1 cellular context compared by ENCODE assay signal in genomic region chr2:9423100-9423921, GRCh38.
TF ChIP-seq lines count a peak whose summit lies in the region.

TSS of gene CPSF3 (plus strand) at chr2:9423654. CDS start at chr2:9423774, 120 bp downstream.
A gene with protein sequence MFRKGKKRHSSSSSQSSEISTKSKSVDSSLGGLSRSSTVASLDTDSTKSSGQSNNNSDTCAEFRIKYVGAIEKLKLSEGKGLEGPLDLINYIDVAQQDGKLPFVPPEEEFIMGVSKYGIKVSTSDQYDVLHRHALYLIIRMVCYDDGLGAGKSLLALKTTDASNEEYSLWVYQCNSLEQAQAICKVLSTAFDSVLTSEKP (minus strand): TSS chr2:9423528. CDS start chr2:9418697, 4,831 bp downstream.

TF ChIP-seq in K562, 482 proteins besides CTCF, POLR2A, EP300 and RAD21 (continued from another document and continues in another):
- TF ChIP-seq, protein P1, sequence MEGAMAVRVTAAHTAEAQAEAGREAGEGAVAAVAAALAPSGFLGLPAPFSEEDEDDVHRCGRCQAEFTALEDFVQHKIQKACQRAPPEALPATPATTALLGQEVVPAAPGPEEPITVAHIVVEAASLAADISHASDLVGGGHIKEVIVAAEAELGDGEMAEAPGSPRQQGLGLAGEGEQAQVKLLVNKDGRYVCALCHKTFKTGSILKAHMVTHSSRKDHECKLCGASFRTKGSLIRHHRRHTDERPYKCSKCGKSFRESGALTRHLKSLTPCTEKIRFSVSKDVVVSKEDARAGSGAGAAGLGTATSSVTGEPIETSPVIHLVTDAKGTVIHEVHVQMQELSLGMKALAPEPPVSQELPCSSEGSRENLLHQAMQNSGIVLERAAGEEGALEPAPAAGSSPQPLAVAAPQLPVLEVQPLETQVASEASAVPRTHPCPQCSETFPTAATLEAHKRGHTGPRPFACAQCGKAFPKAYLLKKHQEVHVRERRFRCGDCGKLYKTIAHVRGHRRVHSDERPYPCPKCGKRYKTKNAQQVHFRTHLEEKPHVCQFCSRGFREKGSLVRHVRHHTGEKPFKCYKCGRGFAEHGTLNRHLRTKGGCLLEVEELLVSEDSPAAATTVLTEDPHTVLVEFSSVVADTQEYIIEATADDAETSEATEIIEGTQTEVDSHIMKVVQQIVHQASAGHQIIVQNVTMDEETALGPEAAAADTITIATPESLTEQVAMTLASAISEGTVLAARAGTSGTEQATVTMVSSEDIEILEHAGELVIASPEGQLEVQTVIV (CRISPR knock-in tag; IDR thresholded peaks at IDR 0.05; ENCODE audit: borderline replicate concordance): no peak
- peak; percentile 75 for TF ChIP-seq HMGN3 (IDR thresholded peaks at IDR 0.05; ENCODE audit: borderline replicate concordance, extremely low read depth, insufficient read length, low read depth, low read length)
- TF ChIP-seq PHF8 (IDR thresholded peaks at IDR 0.05; ENCODE audit: borderline replicate concordance, low read length): peak; percentile 85
- TF ChIP-seq TAL1 (IDR thresholded peaks at IDR 0.05): no peak
- TF ChIP-seq CBX8 (IDR thresholded peaks at IDR 0.05; ENCODE audit: borderline replicate concordance, extremely low read depth, low read depth, low read length, poor library complexity, severe bottlenecking): no peak
- TF ChIP-seq ZNF274 (IDR thresholded peaks at IDR 0.05; ENCODE audit: borderline replicate concordance, low read depth, low read length): no peak
- TF ChIP-seq, protein P2, sequence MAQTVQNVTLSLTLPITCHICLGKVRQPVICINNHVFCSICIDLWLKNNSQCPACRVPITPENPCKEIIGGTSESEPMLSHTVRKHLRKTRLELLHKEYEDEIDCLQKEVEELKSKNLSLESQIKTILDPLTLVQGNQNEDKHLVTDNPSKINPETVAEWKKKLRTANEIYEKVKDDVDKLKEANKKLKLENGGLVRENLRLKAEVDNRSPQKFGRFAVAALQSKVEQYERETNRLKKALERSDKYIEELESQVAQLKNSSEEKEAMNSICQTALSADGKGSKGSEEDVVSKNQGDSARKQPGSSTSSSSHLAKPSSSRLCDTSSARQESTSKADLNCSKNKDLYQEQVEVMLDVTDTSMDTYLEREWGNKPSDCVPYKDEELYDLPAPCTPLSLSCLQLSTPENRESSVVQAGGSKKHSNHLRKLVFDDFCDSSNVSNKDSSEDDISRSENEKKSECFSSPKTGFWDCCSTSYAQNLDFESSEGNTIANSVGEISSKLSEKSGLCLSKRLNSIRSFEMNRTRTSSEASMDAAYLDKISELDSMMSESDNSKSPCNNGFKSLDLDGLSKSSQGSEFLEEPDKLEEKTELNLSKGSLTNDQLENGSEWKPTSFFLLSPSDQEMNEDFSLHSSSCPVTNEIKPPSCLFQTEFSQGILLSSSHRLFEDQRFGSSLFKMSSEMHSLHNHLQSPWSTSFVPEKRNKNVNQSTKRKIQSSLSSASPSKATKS (CRISPR knock-in tag; IDR thresholded peaks at IDR 0.05): no peak
- peak; percentile 66 for TF ChIP-seq ESRRA (IDR thresholded peaks at IDR 0.05; ENCODE audit: borderline replicate concordance, low read depth)
- no peak for TF ChIP-seq RFX7 (CRISPR knock-in tag; IDR thresholded peaks at IDR 0.05)
- no peak for TF ChIP-seq GTF2F1 (IDR thresholded peaks at IDR 0.05; ENCODE audit: low read depth, low read length)
- no peak for TF ChIP-seq POU5F1 (IDR thresholded peaks at IDR 0.05; ENCODE audit: borderline replicate concordance, low read depth, low read length, partially characterized antibody)
- no peak for TF ChIP-seq YBX1 (IDR thresholded peaks at IDR 0.05)
- no peak for TF ChIP-seq ZNF347 (CRISPR knock-in tag; IDR thresholded peaks at IDR 0.05; ENCODE audit: low read depth)
- TF ChIP-seq ZNF232 (CRISPR knock-in tag; IDR thresholded peaks at IDR 0.05): peak; percentile 79; the same call in 1 of the 2 replicates
- peak; percentile 67 for TF ChIP-seq MEIS2 (IDR thresholded peaks at IDR 0.05; ENCODE audit: partially characterized antibody)
- no peak for TF ChIP-seq NCOA6 (IDR thresholded peaks at IDR 0.05)
- TF ChIP-seq LEF1 (IDR thresholded peaks at IDR 0.05): no peak
- no peak; the same call in 1 of the 2 replicates for TF ChIP-seq ZC3H4 (CRISPR knock-in tag; IDR thresholded peaks at IDR 0.05; ENCODE audit: borderline replicate concordance)
- TF ChIP-seq FOXA1 (IDR thresholded peaks at IDR 0.05; ENCODE audit: borderline replicate concordance): no peak
- TF ChIP-seq NBN (IDR thresholded peaks at IDR 0.05; ENCODE audit: low read depth): peak; percentile 68; the same call in 1 of the 2 replicates
- 0 out of 2 replicates have a peak, but pooled peaks have one; percentile 36 for TF ChIP-seq ZEB2 (IDR thresholded peaks at IDR 0.05)
- TF ChIP-seq, protein P3, sequence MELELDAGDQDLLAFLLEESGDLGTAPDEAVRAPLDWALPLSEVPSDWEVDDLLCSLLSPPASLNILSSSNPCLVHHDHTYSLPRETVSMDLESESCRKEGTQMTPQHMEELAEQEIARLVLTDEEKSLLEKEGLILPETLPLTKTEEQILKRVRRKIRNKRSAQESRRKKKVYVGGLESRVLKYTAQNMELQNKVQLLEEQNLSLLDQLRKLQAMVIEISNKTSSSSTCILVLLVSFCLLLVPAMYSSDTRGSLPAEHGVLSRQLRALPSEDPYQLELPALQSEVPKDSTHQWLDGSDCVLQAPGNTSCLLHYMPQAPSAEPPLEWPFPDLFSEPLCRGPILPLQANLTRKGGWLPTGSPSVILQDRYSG (tag; conservative IDR thresholded peaks at IDR 0.05; ENCODE audit: low read depth): no peak
- TF ChIP-seq ZBTB49 (CRISPR knock-in tag; IDR thresholded peaks at IDR 0.05; ENCODE audit: borderline replicate concordance): no peak
- no peak for TF ChIP-seq NFYB (IDR thresholded peaks at IDR 0.05; ENCODE audit: extremely low read depth, insufficient read length)
- TF ChIP-seq, protein P4, sequence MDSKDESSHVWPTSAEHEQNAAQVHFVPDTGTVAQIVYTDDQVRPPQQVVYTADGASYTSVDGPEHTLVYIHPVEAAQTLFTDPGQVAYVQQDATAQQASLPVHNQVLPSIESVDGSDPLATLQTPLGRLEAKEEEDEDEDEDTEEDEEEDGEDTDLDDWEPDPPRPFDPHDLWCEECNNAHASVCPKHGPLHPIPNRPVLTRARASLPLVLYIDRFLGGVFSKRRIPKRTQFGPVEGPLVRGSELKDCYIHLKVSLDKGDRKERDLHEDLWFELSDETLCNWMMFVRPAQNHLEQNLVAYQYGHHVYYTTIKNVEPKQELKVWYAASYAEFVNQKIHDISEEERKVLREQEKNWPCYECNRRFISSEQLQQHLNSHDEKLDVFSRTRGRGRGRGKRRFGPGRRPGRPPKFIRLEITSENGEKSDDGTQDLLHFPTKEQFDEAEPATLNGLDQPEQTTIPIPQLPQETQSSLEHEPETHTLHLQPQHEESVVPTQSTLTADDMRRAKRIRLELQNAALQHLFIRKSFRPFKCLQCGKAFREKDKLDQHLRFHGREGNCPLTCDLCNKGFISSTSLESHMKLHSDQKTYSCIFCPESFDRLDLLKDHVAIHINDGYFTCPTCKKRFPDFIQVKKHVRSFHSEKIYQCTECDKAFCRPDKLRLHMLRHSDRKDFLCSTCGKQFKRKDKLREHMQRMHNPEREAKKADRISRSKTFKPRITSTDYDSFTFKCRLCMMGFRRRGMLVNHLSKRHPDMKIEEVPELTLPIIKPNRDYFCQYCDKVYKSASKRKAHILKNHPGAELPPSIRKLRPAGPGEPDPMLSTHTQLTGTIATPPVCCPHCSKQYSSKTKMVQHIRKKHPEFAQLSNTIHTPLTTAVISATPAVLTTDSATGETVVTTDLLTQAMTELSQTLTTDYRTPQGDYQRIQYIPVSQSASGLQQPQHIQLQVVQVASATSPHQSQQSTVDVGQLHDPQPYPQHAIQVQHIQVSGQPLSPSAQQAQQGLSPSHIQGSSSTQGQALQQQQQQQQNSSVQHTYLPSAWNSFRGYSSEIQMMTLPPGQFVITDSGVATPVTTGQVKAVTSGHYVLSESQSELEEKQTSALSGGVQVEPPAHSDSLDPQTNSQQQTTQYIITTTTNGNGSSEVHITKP (IDR thresholded peaks at IDR 0.05; ENCODE audit: partially characterized antibody): peak; percentile 2
- TF ChIP-seq JUNB (CRISPR knock-in tag; conservative IDR thresholded peaks at IDR 0.05): no peak
- TF ChIP-seq KDM1A (IDR thresholded peaks at IDR 0.05): no peak
- TF ChIP-seq POLR2AphosphoS2 (IDR thresholded peaks at IDR 0.05; ENCODE audit: low read length): no peak
- TF ChIP-seq NELFE (IDR thresholded peaks at IDR 0.05; ENCODE audit: insufficient read depth, insufficient read length): no peak
- TF ChIP-seq, protein P5, sequence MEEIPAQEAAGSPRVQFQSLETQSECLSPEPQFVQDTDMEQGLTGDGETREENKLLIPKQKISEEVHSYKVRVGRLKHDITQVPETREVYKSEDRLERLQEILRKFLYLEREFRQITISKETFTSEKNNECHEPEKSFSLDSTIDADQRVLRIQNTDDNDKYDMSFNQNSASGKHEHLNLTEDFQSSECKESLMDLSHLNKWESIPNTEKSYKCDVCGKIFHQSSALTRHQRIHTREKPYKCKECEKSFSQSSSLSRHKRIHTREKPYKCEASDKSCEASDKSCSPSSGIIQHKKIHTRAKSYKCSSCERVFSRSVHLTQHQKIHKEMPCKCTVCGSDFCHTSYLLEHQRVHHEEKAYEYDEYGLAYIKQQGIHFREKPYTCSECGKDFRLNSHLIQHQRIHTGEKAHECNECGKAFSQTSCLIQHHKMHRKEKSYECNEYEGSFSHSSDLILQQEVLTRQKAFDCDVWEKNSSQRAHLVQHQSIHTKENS (CRISPR knock-in tag; IDR thresholded peaks at IDR 0.05): no peak
- TF ChIP-seq, protein P6, sequence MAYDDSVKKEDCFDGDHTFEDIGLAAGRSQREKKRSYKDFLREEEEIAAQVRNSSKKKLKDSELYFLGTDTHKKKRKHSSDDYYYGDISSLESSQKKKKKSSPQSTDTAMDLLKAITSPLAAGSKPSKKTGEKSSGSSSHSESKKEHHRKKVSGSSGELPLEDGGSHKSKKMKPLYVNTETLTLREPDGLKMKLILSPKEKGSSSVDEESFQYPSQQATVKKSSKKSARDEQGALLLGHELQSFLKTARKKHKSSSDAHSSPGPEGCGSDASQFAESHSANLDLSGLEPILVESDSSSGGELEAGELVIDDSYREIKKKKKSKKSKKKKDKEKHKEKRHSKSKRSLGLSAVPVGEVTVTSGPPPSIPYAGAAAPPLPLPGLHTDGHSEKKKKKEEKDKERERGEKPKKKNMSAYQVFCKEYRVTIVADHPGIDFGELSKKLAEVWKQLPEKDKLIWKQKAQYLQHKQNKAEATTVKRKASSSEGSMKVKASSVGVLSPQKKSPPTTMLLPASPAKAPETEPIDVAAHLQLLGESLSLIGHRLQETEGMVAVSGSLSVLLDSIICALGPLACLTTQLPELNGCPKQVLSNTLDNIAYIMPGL (CRISPR knock-in tag; IDR thresholded peaks at IDR 0.05): peak; percentile 87; the same call in 1 of the 2 replicates
- no peak for TF ChIP-seq TSHZ1 (CRISPR knock-in tag; IDR thresholded peaks at IDR 0.05)
- peak in 1 of 2 experiments; percentile 88 for TF ChIP-seq MNT (conservative IDR thresholded peaks at IDR 0.05)
- TF ChIP-seq ZNF561 (CRISPR knock-in tag; conservative IDR thresholded peaks at IDR 0.05): no peak
- peak in 2 of 3 experiments; percentile 40 to 49 for TF ChIP-seq YY1 (IDR thresholded peaks at IDR 0.05; ENCODE audit: borderline replicate concordance in 1 of 3, control insufficient read depth in 1 of 3, extremely low read depth in 1 of 3, insufficient read depth in 3 of 3, insufficient read length in 1 of 3, insufficient replicate concordance in 2 of 3, low read depth in 1 of 3, low read length in 2 of 3)
- no peak for TF ChIP-seq ZNF311 (CRISPR knock-in tag; IDR thresholded peaks at IDR 0.05)
